11 cellular contexts compared by ENCODE assay signal in genomic region chr2:127277028-127277427, GRCh38. TPM values are rescaled to one million over a fixed set of nuclear protein-coding genes. Genes with fewer than 3 reads are reported as not detected.
DNase-seq lines count a peak whose midpoint lies in the region; ATAC-seq and TF ChIP-seq lines count a peak whose summit lies in the region.
"Had no signal": no experiment of that assay in that cellular context is flagged by ENCODE, and none has a peak within 500 bp of the region (broad histone marks: within the 10 kb centered on the region; RNA-seq: fewer than 3 reads in every experiment).

No MANE protein-coding gene starts in this region.

- H3K27ac Mint-ChIP-seq in activated naive CD8-positive, alpha-beta T cell treated with anti-CD3 and anti-CD28 coated beads for 36 hours = peak overlapping the region; percentile 66
- H3K27ac Mint-ChIP-seq: B cell had no signal

- no peak overlapping the region for H3K4me3 Mint-ChIP-seq in activated naive CD8-positive, alpha-beta T cell treated with anti-CD3 and anti-CD28 coated beads for 36 hours
- H3K4me3 Mint-ChIP-seq: B cell had no signal

- no peak for TF ChIP-seq CTCF in GM10248 (IDR thresholded peaks at IDR 0.05; ENCODE audit: control extremely low read depth, extremely low read depth, low read depth, missing control alignments)

- H3K36me3 Mint-ChIP-seq in activated naive CD8-positive, alpha-beta T cell treated with anti-CD3 and anti-CD28 coated beads for 36 hours = peaks cover 26% of the 10 kb centered on the region

- POLR2A ChIA-PET in GM10248 (lab: Yijun Ruan, JAX) = no interaction called here

- DNase-seq in GM10248 (ENCODE audit: extremely low spot score) (peak; percentile 45), NCI-H1092 treated with DMSO at 0.1 percent for 48 hours (lab: John Stamatoyannopoulos, UW) (no peak), germinal center (ENCODE audit: low spot score) (no peak)
- DNase-seq in activated naive CD8-positive, alpha-beta T cell treated with anti-CD3 and anti-CD28 coated beads for 36 hours = no peak
- no peak for DNase-seq in stimulated activated CD4-positive, alpha-beta T cell treated with anti-CD3 and anti-CD28 coated beads, Interleukin-12 subunit alpha, Interleukin-12 subunit beta, amount 100 ng/mL, for 4 hours
- DNase-seq in activated effector memory CD4-positive, alpha-beta T cell treated with anti-CD3 and anti-CD28 coated beads, Interleukin-2, amount 50 U/mL, for 16 hours = no peak
- DNase-seq: effector memory CD4-positive, alpha-beta T cell; ovary had no signal

- ATAC-seq in GM19397 (IDR thresholded peaks at IDR 0.05; ENCODE audit: unreplicated experiment) = peak; percentile 73
- ATAC-seq in HG02884 (IDR thresholded peaks at IDR 0.05; ENCODE audit: unreplicated experiment) = peak; percentile 84

- H3K9me3 Mint-ChIP-seq in activated naive CD8-positive, alpha-beta T cell treated with anti-CD3 and anti-CD28 coated beads for 36 hours = no peaks in the 10 kb centered on the region

- peaks cover 10% of the 10 kb centered on the region for H3K4me1 Mint-ChIP-seq in activated naive CD8-positive, alpha-beta T cell treated with anti-CD3 and anti-CD28 coated beads for 36 hours

- CTCF ChIA-PET in GM10248 (lab: Yijun Ruan, JAX) = interaction anchor here (1.1 to 1.3 kb wide), 4 partner anchors 11 to 32 kb away, joined by 3 to 4 read pairs (median 3); no protein-coding TSS in a partner anchor

- no peaks in the 10 kb centered on the region for H3K27me3 Mint-ChIP-seq in activated naive CD8-positive, alpha-beta T cell treated with anti-CD3 and anti-CD28 coated beads for 36 hours
- H3K27me3 Mint-ChIP-seq: B cell had no signal

RNA-seq across cellular contexts. Expression of gene ERCC3, which starts 16.9 kb away (rescaled TPM):
- total RNA-seq in activated naive CD8-positive, alpha-beta T cell treated with anti-CD3 and anti-CD28 coated beads for 36 hours = 10 to 100 TPM; 51.7 to 53.2 TPM

RNA-seq across cellular contexts. Expression of gene CYP27C1, which starts 56.9 kb away (rescaled TPM):
- total RNA-seq in activated naive CD8-positive, alpha-beta T cell treated with anti-CD3 and anti-CD28 coated beads for 36 hours = not detected
- total RNA-seq: B cell had no signal
